Comparison of ENCODE assay signal across 15 cellular contexts in genomic region chr6:67501738-67502137, GRCh38.
"Had no signal": no experiment of that assay in that cellular context is flagged by ENCODE, and none has a peak within 500 bp of the region (broad histone marks: within the 10 kb centered on the region; RNA-seq: fewer than 3 reads in every experiment).

No MANE protein-coding gene starts in this region.

- H3K4me1 ChIP-seq: stomach had no signal

- DNase-seq: activated CD4-positive, alpha-beta T cell treated with anti-CD3 and anti-CD28 coated beads, Interleukin-2, amount 50 U/mL, for 48 hours; activated CD4-positive, CD25-positive, alpha-beta regulatory T cell treated with anti-CD3 and anti-CD28 coated beads, Interleukin-2, amount 50 U/mL, for 72 hours; activated CD8-positive, alpha-beta memory T cell treated with anti-CD3 and anti-CD28 coated beads, Interleukin-2, amount 10 ng/mL, durations not matched to agents 7 days and 5 days; activated effector memory CD4-positive, alpha-beta T cell treated with Interleukin-2 at 50 U/mL for 16 hours; activated T-cell treated with anti-CD3 and anti-CD28 coated beads, Interleukin-2, amount 50 U/mL, for 24 hours; amniotic stem cell; brain microvascular endothelial cell; cerebellar nuclear complex; dermis blood vessel endothelial cell; left colon; ovary; stimulated activated CD4-positive, alpha-beta T cell treated with anti-CD3 and anti-CD28 coated beads, Interleukin-4, amount 100 ng/mL, for 24 hours; stomach had no signal

- H3K27me3 ChIP-seq: brain microvascular endothelial cell, ovary, stomach had no signal

- H3K27ac ChIP-seq: brain microvascular endothelial cell, ovary, stomach had no signal

- H3K4me3 ChIP-seq: ovary, stomach had no signal

- H3K9me3 ChIP-seq: ovary had no signal

- H3K36me3 ChIP-seq: brain microvascular endothelial cell, ovary, stomach had no signal

- ATAC-seq: activated CD8-positive, alpha-beta memory T cell treated with anti-CD3 and anti-CD28 coated beads, Interleukin-2, amount 10 ng/mL, durations not matched to agents 7 days and 5 days; activated naive CD4-positive, alpha-beta T cell treated with anti-CD3 and anti-CD28 coated beads, Interleukin-2, amount 50 U/mL, for 72 hours; left colon; natural killer cell treated with Interleukin-12 subunit alpha and Interleukin-12 subunit beta and Interleukin-15 and Interleukin-18, amount 100 ng/mL, for 72 hours had no signal
